ENCODE assay signal across 11 cellular contexts in the genomic region with DNA sequence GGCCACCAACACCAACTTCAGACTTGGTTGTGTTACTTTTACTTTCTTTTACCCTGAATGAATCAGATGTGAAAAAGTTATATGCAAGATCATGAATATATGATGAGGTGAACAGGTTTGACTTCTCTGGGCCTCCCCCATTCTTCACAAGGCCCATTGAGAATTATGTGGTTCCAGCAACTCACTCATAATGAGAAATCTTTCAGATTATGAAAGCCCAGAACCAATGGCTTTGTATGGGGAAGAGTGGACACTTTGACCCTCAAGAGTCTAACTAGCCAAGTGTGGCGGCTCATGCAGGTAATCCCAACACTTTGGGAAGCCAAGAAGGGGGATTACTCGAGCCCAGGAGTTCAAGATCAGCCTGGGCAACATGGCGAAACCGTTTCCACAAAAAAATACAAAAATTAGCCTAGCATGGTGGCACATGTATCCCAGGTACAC. TPM values are rescaled to one million over a fixed set of nuclear protein-coding genes. Genes with fewer than 3 reads are reported as not detected.
A peak's percentile ranks its signal among the peaks of the same experiment; 100 is the strongest.
DNase-seq lines count a peak whose midpoint lies in the region; ATAC-seq and FAIRE-seq lines count a peak whose summit lies in the region.
"Had no signal": no experiment of that assay in that cellular context is flagged by ENCODE, and none has a peak within 500 bp of the region (broad histone marks: within the 10 kb centered on the region; RNA-seq: fewer than 3 reads in every experiment).

No MANE protein-coding gene starts in this region.

- no peak overlapping the region for H3K27ac Mint-ChIP-seq in activated naive CD8-positive, alpha-beta T cell treated with anti-CD3 and anti-CD28 coated beads, Interleukin-2, amount 10 ng/mL, durations not matched to agents 7 days and 5 days
- H3K27ac Mint-ChIP-seq: nephron progenitor cell had no signal

- FAIRE-seq in GM18507 (lab: Jason Lieb, UNC) = peak; percentile 85

- H3K36me3 Mint-ChIP-seq in activated naive CD8-positive, alpha-beta T cell treated with anti-CD3 and anti-CD28 coated beads, Interleukin-2, amount 10 ng/mL, durations not matched to agents 7 days and 5 days = peaks cover 41% of the 10 kb centered on the region

- peak; percentile 60 for ATAC-seq in GM19452 (IDR thresholded peaks at IDR 0.05; ENCODE audit: unreplicated experiment)
- peak; percentile 48 for ATAC-seq in HG03025 (IDR thresholded peaks at IDR 0.05; ENCODE audit: low FRiP score, unreplicated experiment)
- peak; percentile 37 for ATAC-seq in activated naive CD8-positive, alpha-beta T cell treated with anti-CD3 and anti-CD28 coated beads, Interleukin-2, amount 10 ng/mL, durations not matched to agents 7 days and 5 days (ENCODE audit: low read depth)

- DNase-seq in GM18507 (ENCODE audit: extremely low spot score, insufficient read length, low read depth) (no peak), iPS-NIHi11 (ENCODE audit: low spot score) (no peak), retina (no peak), NCI-H2029 treated with DMSO at 0.1 percent for 48 hours (lab: John Stamatoyannopoulos, UW) (no peak), putamen (ENCODE audit: low spot score) (no peak)
- no peak for DNase-seq in activated naive CD8-positive, alpha-beta T cell treated with anti-CD3 and anti-CD28 coated beads, Interleukin-2, amount 10 ng/mL, durations not matched to agents 7 days and 5 days
- DNase-seq: NCI-H187; nephron progenitor cell; stimulated activated CD4-positive, alpha-beta T cell treated with anti-CD3 and anti-CD28 coated beads, Interleukin-4, amount 100 ng/mL, for 4 hours had no signal

- no peaks in the 10 kb centered on the region for H3K27me3 Mint-ChIP-seq in activated naive CD8-positive, alpha-beta T cell treated with anti-CD3 and anti-CD28 coated beads, Interleukin-2, amount 10 ng/mL, durations not matched to agents 7 days and 5 days

- peaks cover 2% of the 10 kb centered on the region for H3K9me3 Mint-ChIP-seq in activated naive CD8-positive, alpha-beta T cell treated with anti-CD3 and anti-CD28 coated beads, Interleukin-2, amount 10 ng/mL, durations not matched to agents 7 days and 5 days

- peaks cover 31% of the 10 kb centered on the region for H3K4me1 Mint-ChIP-seq in activated naive CD8-positive, alpha-beta T cell treated with anti-CD3 and anti-CD28 coated beads, Interleukin-2, amount 10 ng/mL, durations not matched to agents 7 days and 5 days

- POLR2A ChIA-PET in activated naive CD8-positive, alpha-beta T cell treated with anti-CD3 and anti-CD28 coated beads, Interleukin-2, amount 10 ng/mL, durations not matched to agents 7 days and 5 days (lab: Charles Lee) = no interaction called here

- H3K4me3 Mint-ChIP-seq in activated naive CD8-positive, alpha-beta T cell treated with anti-CD3 and anti-CD28 coated beads, Interleukin-2, amount 10 ng/mL, durations not matched to agents 7 days and 5 days = no peak overlapping the region
- H3K4me3 Mint-ChIP-seq: nephron progenitor cell had no signal

RNA-seq across cellular contexts. Expression of a gene that starts 16.1 kb away (rescaled TPM):
- 100 to 1,000 TPM; 100 to 106 TPM for total RNA-seq in activated naive CD8-positive, alpha-beta T cell treated with anti-CD3 and anti-CD28 coated beads, Interleukin-2, amount 10 ng/mL, durations not matched to agents 7 days and 5 days

RNA-seq across cellular contexts. Expression of a gene that starts 43.5 kb away (rescaled TPM):
- total RNA-seq in activated naive CD8-positive, alpha-beta T cell treated with anti-CD3 and anti-CD28 coated beads, Interleukin-2, amount 10 ng/mL, durations not matched to agents 7 days and 5 days = 100 to 1,000 TPM; 107 to 110 TPM
